ENCODE assay signal across 7 cellular contexts in the genomic region with DNA sequence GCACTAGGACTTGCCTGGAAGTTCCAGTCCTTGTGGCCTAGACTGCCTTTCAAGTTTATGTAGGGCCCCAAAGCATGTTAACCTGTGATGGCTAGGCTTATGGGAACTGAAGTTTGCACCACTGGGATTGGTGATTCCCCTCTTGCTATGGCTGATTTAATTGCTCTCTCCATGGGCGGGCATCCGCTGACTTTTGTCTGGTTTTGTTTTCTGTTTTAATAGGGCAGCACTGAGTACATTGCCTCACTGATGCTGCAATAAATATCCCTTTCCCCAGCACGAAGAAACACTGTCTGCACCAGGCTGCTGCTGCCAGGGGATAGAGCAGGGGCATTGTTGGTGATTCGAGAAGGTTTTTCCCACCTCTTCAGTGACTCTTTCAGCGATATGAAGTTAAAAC.
"Had no signal": no experiment of that assay in that cellular context is flagged by ENCODE, and none has a peak within 500 bp of the region (broad histone marks: within the 10 kb centered on the region; RNA-seq: fewer than 3 reads in every experiment).

No MANE protein-coding gene starts in this region.

- H2AFZ ChIP-seq: GM23338 had no signal

- H3K9me3 Mint-ChIP-seq: GM23338 had no signal

- H3K27ac Mint-ChIP-seq: GM23338 had no signal

- H3K9me3 ChIP-seq: HAP-1 had no signal

- H3K36me3 ChIP-seq: HAP-1 had no signal

- ATAC-seq: GM23338, HCT116, K562 had no signal

- DNase-seq: H7, IMR-90, KG1 had no signal

- H3K4me2 ChIP-seq: GM23338 had no signal

- H3K4me3 ChIP-seq: GM23338, HAP-1, K562 had no signal

- H3K4me3 Mint-ChIP-seq: GM23338 had no signal

- H3K4me1 ChIP-seq: HAP-1 had no signal
